Comparison of ENCODE assay signal across 8 cellular contexts in genomic region chr13:48221301-48222190, GRCh38. TPM values are rescaled to one million over a fixed set of nuclear protein-coding genes. Genes with fewer than 3 reads are reported as not detected.
DNase-seq lines count a peak whose midpoint lies in the region; ATAC-seq and TF ChIP-seq lines count a peak whose summit lies in the region.

No MANE protein-coding gene starts in this region.

- H3K79me1 ChIP-seq in H9 (ENCODE audit: insufficient read depth, low read depth, low read length, poor library complexity, severe bottlenecking) = no peaks in the 10 kb centered on the region

- no peaks in the 10 kb centered on the region for H3K23me2 ChIP-seq in H9 (ENCODE audit: insufficient read length, low read depth, low read length, poor library complexity, severe bottlenecking)

- peak; percentile 49 for ATAC-seq in CD8-positive, alpha-beta T cell
- ATAC-seq in PC-3 (no peak), GM18520 (IDR thresholded peaks at IDR 0.05; ENCODE audit: unreplicated experiment) (no peak)

- H4K20me1 ChIP-seq in PC-3 (ENCODE audit: low read length) = no peaks in the 10 kb centered on the region
- no peaks in the 10 kb centered on the region for H4K20me1 ChIP-seq in H9 (ENCODE audit: control insufficient read depth, insufficient read depth, insufficient read length)

- no peaks in the 10 kb centered on the region for H3K36me3 ChIP-seq in CD8-positive, alpha-beta T cell (ENCODE audit: insufficient read depth, low read length)
- no peaks in the 10 kb centered on the region for H3K36me3 ChIP-seq in PC-3 (ENCODE audit: low read depth, low read length)
- H3K36me3 ChIP-seq in ovary = no peaks in the 10 kb centered on the region

- H3K4me3 Mint-ChIP-seq in CD8-positive, alpha-beta T cell = peak overlapping the region; percentile 80
- H3K4me3 Mint-ChIP-seq in endothelial cell (ENCODE audit: unreplicated experiment) (peak overlapping the region; percentile 31), H9 (no peak overlapping the region)

- H3K4me2 ChIP-seq in PC-3 (ENCODE audit: low read length) (no peak overlapping the region), H9 (ENCODE audit: insufficient read depth, insufficient read length, low read length) (no peak overlapping the region)

- CTCF ChIA-PET in CD8-positive, alpha-beta T cell (lab: Charles Lee) = interaction anchor here (0.7 to 3.2 kb wide), 13 partner anchors 9 to 95 kb away, joined by 3 to 19 read pairs (median 4); partner anchors contain the start of gene ITM2B
- CTCF ChIA-PET in PC-3 (lab: Charles Lee) = no interaction called here

- peaks cover 65% of the 10 kb centered on the region for H3K4me1 Mint-ChIP-seq in CD8-positive, alpha-beta T cell (ENCODE audit: low read depth)
- H3K4me1 Mint-ChIP-seq in endothelial cell (ENCODE audit: unreplicated experiment) (peaks cover 21% of the 10 kb centered on the region), H9 (peaks cover 0 to 2% of the 10 kb centered on the region in 2 experiments; a peak in 1 of 4 replicates)

- H3K79me2 ChIP-seq in PC-3 (ENCODE audit: low read length) = no peaks in the 10 kb centered on the region
- no peaks in the 10 kb centered on the region for H3K79me2 ChIP-seq in H9 (ENCODE audit: insufficient read depth, low read length)

- no peak overlapping the region for H2BK15ac ChIP-seq in H9 (ENCODE audit: low read depth, low read length)

- no peak overlapping the region for H2BK12ac ChIP-seq in H9 (ENCODE audit: insufficient read length, low read depth, low read length)

- no peaks in the 10 kb centered on the region for H3K9me3 ChIP-seq in CD8-positive, alpha-beta T cell (ENCODE audit: low read length)
- no peaks in the 10 kb centered on the region for H3K9me3 ChIP-seq in PC-3 (ENCODE audit: low read length)
- H3K9me3 ChIP-seq in ovary = no peaks in the 10 kb centered on the region
- no peaks in the 10 kb centered on the region for H3K9me3 ChIP-seq in H9 (ENCODE audit: control insufficient read depth, low read depth, low read length)

- no peaks in the 10 kb centered on the region for H3F3A ChIP-seq in PC-3 (ENCODE audit: low read length, unreplicated experiment)

- no peak overlapping the region for H3K23ac ChIP-seq in H9 (ENCODE audit: insufficient read length, low read depth, low read length)

- BruUV-seq in PC-3 (replicated peaks; lab: Mats Ljungman, UMichigan) = no TSS peak

- H4K91ac ChIP-seq in H9 (ENCODE audit: insufficient read length, low read depth, low read length) = no peak overlapping the region

- H3K14ac ChIP-seq in H9 (ENCODE audit: insufficient read depth, low read length) = no peak overlapping the region

- H3K4me3 ChIP-seq in CD8-positive, alpha-beta T cell (ENCODE audit: low read depth, low read length) = peak overlapping the region; percentile 24
- H3K4me3 ChIP-seq in PC-3 (ENCODE audit: low read length) (no peak overlapping the region), ovary (peak overlapping the region; percentile 36)

- no peak overlapping the region for H3K4ac ChIP-seq in H9 (ENCODE audit: low read depth, low read length)

- H3K27ac ChIP-seq in CD8-positive, alpha-beta T cell (ENCODE audit: low read depth, low read length) = peak overlapping the region; percentile 57
- H3K27ac ChIP-seq in PC-3 (ENCODE audit: low read length) (no peak overlapping the region), ovary (peak overlapping the region; percentile 74 to 95), H9 (ENCODE audit: insufficient read length, low read depth, low read length) (no peak overlapping the region)

- no peak overlapping the region for H3K18ac ChIP-seq in H9 (ENCODE audit: insufficient read length, low read depth, low read length)

- H2BK20ac ChIP-seq in H9 (ENCODE audit: low read depth, low read length, poor library complexity, severe bottlenecking) = no peak overlapping the region

- no peaks in the 10 kb centered on the region for H3K9me2 ChIP-seq in PC-3 (replicated peaks; ENCODE audit: low read length)

- no peaks in the 10 kb centered on the region for H3K9me3 Mint-ChIP-seq in CD8-positive, alpha-beta T cell
- H3K9me3 Mint-ChIP-seq in endothelial cell (ENCODE audit: unreplicated experiment) (no peaks in the 10 kb centered on the region), H9 (peaks cover 6 to 10% of the 10 kb centered on the region in 2 experiments; a peak in 3 of 5 replicates)

- no peak overlapping the region for H4K8ac ChIP-seq in H9 (replicated peaks; ENCODE audit: insufficient read length, low read depth, low read length)

- no peak overlapping the region for H3T11ph ChIP-seq in H9 (ENCODE audit: low read length)

- POLR2A ChIA-PET in CD8-positive, alpha-beta T cell (lab: Charles Lee) = interaction anchor here (0.8 to 6.8 kb wide), 16 partner anchors 9 to 127 kb away, joined by 3 to 70 read pairs (median 6); partner anchors contain the start of genes ITM2B and MED4
- POLR2A ChIA-PET in PC-3 (lab: Charles Lee; ENCODE audit: unreplicated experiment) = no interaction called here

- DNase-seq in CD8-positive, alpha-beta T cell = no peak
- DNase-seq in PC-3 = no peak
- DNase-seq in endothelial cell (ENCODE audit: low spot score) = no peak
- peak in 4 of 5 donors; percentile 38 to 55 (median 50) for DNase-seq in ovary
- DNase-seq in H9 = no peak
- no peak for DNase-seq in Kasumi-1 (lab: John Stamatoyannopoulos, UW)
- no peak for DNase-seq in MV-4-11 (lab: John Stamatoyannopoulos, UW)

- no peaks in the 10 kb centered on the region for H3K27me3 Mint-ChIP-seq in CD8-positive, alpha-beta T cell (ENCODE audit: low read depth)
- H3K27me3 Mint-ChIP-seq in endothelial cell (ENCODE audit: unreplicated experiment) = peaks cover 1% of the 10 kb centered on the region
- no peaks in the 10 kb centered on the region for H3K27me3 Mint-ChIP-seq in H9 (ENCODE audit: low read depth)

- peaks cover 54% of the 10 kb centered on the region for H3K4me1 ChIP-seq in CD8-positive, alpha-beta T cell (ENCODE audit: insufficient read depth, low read length)
- H3K4me1 ChIP-seq in PC-3 (ENCODE audit: insufficient read depth, low read length) = no peaks in the 10 kb centered on the region
- H3K4me1 ChIP-seq in ovary (ENCODE audit: insufficient read depth) = peaks cover 12% of the 10 kb centered on the region
- no peaks in the 10 kb centered on the region for H3K4me1 ChIP-seq in H9 (ENCODE audit: insufficient read depth, low read length)

- H3K27ac Mint-ChIP-seq in CD8-positive, alpha-beta T cell = peak overlapping the region; percentile 97
- H3K27ac Mint-ChIP-seq in endothelial cell (ENCODE audit: unreplicated experiment) (peak overlapping the region; percentile 50), H9 (no peak overlapping the region)

- no peak overlapping the region for H2AK5ac ChIP-seq in H9 (ENCODE audit: insufficient read length, low read length)

- intact Hi-C loops in CD8-positive, alpha-beta T cell (cut with DNase I, micrococcal nuclease) = loop anchor here (1.0 to 2.0 kb wide), 4 partner anchors 9 to 65 kb away; no protein-coding TSS in a partner anchor
- intact Hi-C loops in PC-3 (cut with micrococcal nuclease) (no loop called here), ovary (cut with DNase I) (loop anchor here in 2 of 4 donors (5.0 kb wide), 1 partner anchor 94 kb away; no protein-coding TSS in a partner anchor)

- H3K27me3 ChIP-seq in CD8-positive, alpha-beta T cell (ENCODE audit: insufficient read depth, low read length) = no peaks in the 10 kb centered on the region
- H3K27me3 ChIP-seq in PC-3 (ENCODE audit: low read length) (no peaks in the 10 kb centered on the region), ovary (no peaks in the 10 kb centered on the region), H9 (ENCODE audit: insufficient read depth, low read length) (no peaks in the 10 kb centered on the region)

- no peak for TF ChIP-seq POLR2A in ovary (IDR thresholded peaks at IDR 0.05)

- TF ChIP-seq EP300 in ovary (IDR thresholded peaks at IDR 0.05) = no peak

- H3K9ac ChIP-seq in PC-3 (ENCODE audit: low read length) = no peak overlapping the region
- H3K9ac ChIP-seq in H9 (ENCODE audit: extremely low read depth, insufficient read length, low read length) = no peak overlapping the region

- H3K56ac ChIP-seq in H9 (ENCODE audit: insufficient read length, low read depth, low read length) = no peak overlapping the region

- H2AFZ ChIP-seq in PC-3 (ENCODE audit: low read length) = peak overlapping the region; percentile 38; the same call in 1 of the 2 replicates
- no peak overlapping the region for H2AFZ ChIP-seq in H9 (ENCODE audit: low read length)

- 9 to 13% (median 11%) methylated on average over 9 of the region's 9 CpGs for WGBS in ovary, 3 donors
- no CpG with 5 or more reads among the region's 9 CpGs for whole genome bisulfite sequencing in H9 (ENCODE audit: extremely low coverage, insufficient read length, low lambda C conversion rate)

- no peak overlapping the region for H4K5ac ChIP-seq in H9 (ENCODE audit: insufficient read length, low read depth, low read length)

- H3K36me3 Mint-ChIP-seq in CD8-positive, alpha-beta T cell = no peaks in the 10 kb centered on the region
- no peaks in the 10 kb centered on the region for H3K36me3 Mint-ChIP-seq in endothelial cell (ENCODE audit: low read depth, unreplicated experiment)
- H3K36me3 Mint-ChIP-seq in H9 (ENCODE audit: insufficient read depth in 1 of 3, low read depth in 3 of 3) = peaks cover 0 to 6% (median 0%) of the 10 kb centered on the region in 3 experiments; a peak in 2 of 7 replicates

- no peak for TF ChIP-seq CTCF in CD8-positive, alpha-beta T cell (IDR thresholded peaks at IDR 0.05)
- TF ChIP-seq CTCF in PC-3 (conservative IDR thresholded peaks at IDR 0.05; ENCODE audit: low read depth, low read length) (no peak), endothelial cell (IDR thresholded peaks at IDR 0.05; ENCODE audit: unreplicated experiment) (no peak), ovary (IDR thresholded peaks at IDR 0.05) (no peak), H9 (conservative IDR thresholded peaks at IDR 0.05) (no peak)

- no peak overlapping the region for H2BK5ac ChIP-seq in H9 (ENCODE audit: insufficient read length, low read length)

- H2BK120ac ChIP-seq in H9 (ENCODE audit: low read depth, low read length, poor library complexity, severe bottlenecking) = no peak overlapping the region

RNA-seq across cellular contexts. Expression of gene ITM2B, which starts 11.5 kb away (rescaled TPM):
- 100 to 1,000 TPM; 280 to 308 TPM for total RNA-seq in CD8-positive, alpha-beta T cell
- 74.6 and 105 TPM in 2 replicates for total RNA-seq in PC-3 (2014; rRNA removed)
- total RNA-seq in endothelial cell (ENCODE audit: unreplicated experiment) = 448 TPM
- total RNA-seq in ovary = 1,000 to 10,000 TPM in 1 of 7 donors, 100 to 1,000 TPM in 6; 635 to 1,026 (median 824) TPM
- 1,000 to 10,000 TPM in 1 of 2 donors, 100 to 1,000 TPM in 1; 903 to 1,955 TPM for polyA plus RNA-seq in ovary
- 175 and 177 TPM in 2 replicates for total RNA-seq in H9 (2021)

Comparison
In these comparisons a context has a peak if more than half of its experiments do, and no peak if none do; other contexts are left out.
1. DNase-seq: peak in ovary (4 of 5); none in CD8-positive, alpha-beta T cell (0 of 7), PC-3 (single experiment), endothelial cell (single experiment), H9 (single experiment), Kasumi-1 (0 of 2) and MV-4-11 (single experiment).
2. H3K27ac ChIP-seq: peak in CD8-positive, alpha-beta T cell (single experiment) and ovary (2 of 2); none in PC-3 (single experiment) and H9 (single experiment).
3. H3K27ac Mint-ChIP-seq: peak in CD8-positive, alpha-beta T cell (single experiment) and endothelial cell (single experiment); none in H9 (0 of 3).
4. H3K4me3 Mint-ChIP-seq: peak in CD8-positive, alpha-beta T cell (single experiment) and endothelial cell (single experiment); none in H9 (0 of 2).